Comparison of ENCODE assay signal across 8 cellular contexts in genomic region chrX:8815460-8816065, GRCh38. TPM values are rescaled to one million over a fixed set of nuclear protein-coding genes. Genes with fewer than 3 reads are reported as not detected.
DNase-seq lines count a peak whose midpoint lies in the region; ATAC-seq and TF ChIP-seq lines count a peak whose summit lies in the region.

No MANE protein-coding gene starts in this region.

- peak; percentile 68 for TF ChIP-seq CTCF in BJ (IDR thresholded peaks at IDR 0.05; ENCODE audit: insufficient read depth, low read depth, low read length)
- TF ChIP-seq CTCF in GM12874 (IDR thresholded peaks at IDR 0.05; ENCODE audit: insufficient read depth, low read depth, low read length) = peak; percentile 48; the same call in 1 of the 2 replicates
- TF ChIP-seq CTCF in parathyroid adenoma (IDR thresholded peaks at IDR 0.05) = peak; percentile 61

- no peaks in the 10 kb centered on the region for H3K79me2 ChIP-seq in parathyroid adenoma

- H3K4me3 ChIP-seq in BJ (ENCODE audit: low read depth, low read length) = no peak overlapping the region
- H3K4me3 ChIP-seq in parathyroid adenoma (ENCODE audit: low read depth, low read length) = no peak overlapping the region

- no peak overlapping the region for H2AFZ ChIP-seq in parathyroid adenoma

- H3K4me2 ChIP-seq in parathyroid adenoma (ENCODE audit: low read length) = no peak overlapping the region

- in situ Hi-C loops in KBM-7 (cut with MboI; ENCODE audit: low pct_unique_long_range_greater_than_20kb, low sequenced_read_pairs) = loop anchor here (25.0 kb wide), 1 partner anchor 897 kb away; no protein-coding TSS in a partner anchor

- no peak for DNase-seq in BJ (ENCODE audit: low read depth)
- peak; percentile 73 for DNase-seq in KBM-7
- DNase-seq in SHP77 treated with DMSO at 0.1 percent for 48 hours (lab: John Stamatoyannopoulos, UW) = peak; percentile 12
- peak; percentile 7 for DNase-seq in fibroblast of gingiva (ENCODE audit: low read depth)

- no peaks in the 10 kb centered on the region for H3K36me3 ChIP-seq in BJ (ENCODE audit: control insufficient read depth, insufficient read depth, low read length)
- no peaks in the 10 kb centered on the region for H3K36me3 ChIP-seq in parathyroid adenoma (ENCODE audit: control insufficient read depth, insufficient read depth, low read length)

- no peak for ATAC-seq in GM19328 (IDR thresholded peaks at IDR 0.05; ENCODE audit: unreplicated experiment)
- ATAC-seq in activated CD4-positive, CD25-positive, alpha-beta regulatory T cell treated with anti-CD3 and anti-CD28 coated beads, Interleukin-2, amount 50 U/mL, for 24 hours = no peak

- no peaks in the 10 kb centered on the region for H3K9me3 ChIP-seq in parathyroid adenoma (ENCODE audit: control insufficient read depth, low read length)

- no peak overlapping the region for H3K9ac ChIP-seq in parathyroid adenoma

- H3K27ac ChIP-seq in parathyroid adenoma = no peak overlapping the region

- H3K27me3 ChIP-seq in BJ (ENCODE audit: control insufficient read depth, insufficient read depth, low read length) (no peaks in the 10 kb centered on the region), parathyroid adenoma (ENCODE audit: control insufficient read depth, insufficient read depth, low read length) (no peaks in the 10 kb centered on the region)

- no peaks in the 10 kb centered on the region for H3K4me1 ChIP-seq in parathyroid adenoma

- POLR2A ChIA-PET in BJ (lab: Charles Lee) = no interaction called here

- CTCF ChIA-PET in BJ (lab: Yijun Ruan, JAX) = interaction anchor here (0.8 to 4.9 kb wide), 15 partner anchors 10 to 910 kb away, joined by 3 to 43 read pairs (median 6); no protein-coding TSS in a partner anchor

RNA-seq across cellular contexts. Expression of gene FAM9A, which starts 14.4 kb away (rescaled TPM):
- polyA plus RNA-seq in BJ (2011; rRNA removed) = not detected in 2 replicates
- not detected in 2 replicates for polyA minus RNA-seq in BJ (2011; rRNA and poly(A)+ RNA removed)
